20 cellular contexts compared by ENCODE assay signal in the genomic region with DNA sequence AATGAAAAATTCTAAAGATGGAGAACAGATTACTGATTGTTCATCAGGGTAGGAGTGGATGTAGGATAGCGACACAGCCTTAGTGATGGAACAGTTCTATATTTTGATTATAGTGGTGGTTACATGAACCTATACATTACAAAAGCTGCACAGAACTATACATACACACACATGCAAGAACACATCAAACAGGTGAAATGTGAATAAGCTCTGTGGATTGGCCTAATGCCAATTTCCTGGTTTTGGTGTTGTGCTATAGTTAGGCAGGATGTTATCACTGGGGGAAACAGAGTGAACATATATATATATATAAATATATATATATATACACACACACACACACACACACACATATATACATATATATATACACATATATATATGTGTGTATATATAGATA.
DNase-seq lines count a peak whose midpoint lies in the region; ATAC-seq and TF ChIP-seq lines count a peak whose summit lies in the region.
"Had no signal": no experiment of that assay in that cellular context is flagged by ENCODE, and none has a peak within 500 bp of the region (broad histone marks: within the 10 kb centered on the region; RNA-seq: fewer than 3 reads in every experiment).

No MANE protein-coding gene starts in this region.

- H3K4me3 ChIP-seq in Jurkat, Clone E6-1 (ENCODE audit: low read length): no peak overlapping the region
- H3K4me3 ChIP-seq in naive thymus-derived CD4-positive, alpha-beta T cell (ENCODE audit: low read length): no peak overlapping the region
- no peak overlapping the region for H3K4me3 ChIP-seq in PC-9
- H3K4me3 ChIP-seq: GM23248, SJSA1 had no signal

- CTCF ChIA-PET in activated CD4-positive, alpha-beta T cell treated with anti-CD3 and anti-CD28 coated beads for 36 hours (lab: Charles Lee): interaction anchor here (0.6 to 1.5 kb wide), 3 partner anchors 10 to 375 kb away, joined by 3 to 7 read pairs (median 6); no protein-coding TSS in a partner anchor
- CTCF ChIA-PET in naive thymus-derived CD4-positive, alpha-beta T cell (lab: Charles Lee): interaction anchor here (0.6 to 1.5 kb wide), 4 partner anchors 334 to 611 kb away, joined by 3 to 5 read pairs (median 3); no protein-coding TSS in a partner anchor
- CTCF ChIA-PET in PC-9 (lab: Charles Lee): no interaction called here

- no peak overlapping the region for H3K4me3 Mint-ChIP-seq in activated CD4-positive, alpha-beta T cell treated with anti-CD3 and anti-CD28 coated beads for 36 hours
- H3K4me3 Mint-ChIP-seq in naive thymus-derived CD4-positive, alpha-beta T cell: no peak overlapping the region
- H3K4me3 Mint-ChIP-seq: B cell had no signal

- no peaks in the 10 kb centered on the region for H3F3A ChIP-seq in PC-9 (ENCODE audit: insufficient read depth, low read depth)

- no peak overlapping the region for H3K27ac Mint-ChIP-seq in activated CD4-positive, alpha-beta T cell treated with anti-CD3 and anti-CD28 coated beads for 36 hours
- no peak overlapping the region for H3K27ac Mint-ChIP-seq in naive thymus-derived CD4-positive, alpha-beta T cell
- H3K27ac Mint-ChIP-seq: B cell had no signal

- no peaks in the 10 kb centered on the region for H3K36me3 ChIP-seq in naive thymus-derived CD4-positive, alpha-beta T cell (ENCODE audit: control insufficient read depth in 2 of 3, insufficient read depth in 3 of 3, low read length in 3 of 3)
- H3K36me3 ChIP-seq in PC-9 (ENCODE audit: low read depth): no peaks in the 10 kb centered on the region

- H3K4me2 ChIP-seq in PC-9: no peak overlapping the region

- H3K36me3 Mint-ChIP-seq in activated CD4-positive, alpha-beta T cell treated with anti-CD3 and anti-CD28 coated beads for 36 hours (ENCODE audit: low read depth): no peaks in the 10 kb centered on the region
- H3K36me3 Mint-ChIP-seq in naive thymus-derived CD4-positive, alpha-beta T cell: no peaks in the 10 kb centered on the region

- H3K9me3 ChIP-seq in naive thymus-derived CD4-positive, alpha-beta T cell (ENCODE audit: control insufficient read depth in 2 of 3, low read length in 3 of 3): no peaks in the 10 kb centered on the region
- H3K9me3 ChIP-seq in PC-9 (ENCODE audit: insufficient read depth, low read depth): no peaks in the 10 kb centered on the region

- no peaks in the 10 kb centered on the region for H3K27me3 ChIP-seq in naive thymus-derived CD4-positive, alpha-beta T cell (ENCODE audit: control insufficient read depth in 2 of 2, insufficient read depth in 2 of 2, low read length in 2 of 2)
- H3K27me3 ChIP-seq in PC-9 (ENCODE audit: insufficient read depth, low read depth): no peaks in the 10 kb centered on the region
- H3K27me3 ChIP-seq: SJSA1 had no signal

- no peaks in the 10 kb centered on the region for H3K79me2 ChIP-seq in PC-9 (ENCODE audit: low read depth)

- no peak overlapping the region for H2AFZ ChIP-seq in PC-9
- H2AFZ ChIP-seq: GM23248 had no signal

- no peaks in the 10 kb centered on the region for H3K9me2 ChIP-seq in PC-9 (ENCODE audit: insufficient read depth)

- no TSS peak for BruUV-seq in PC-9 (replicated peaks; lab: Mats Ljungman, UMichigan)

- DNase-seq in activated CD4-positive, alpha-beta T cell treated with anti-CD3 and anti-CD28 coated beads for 36 hours: no peak
- DNase-seq in activated CD4-positive, alpha-beta T cell treated with anti-CD3 and anti-CD28 coated beads, Interleukin-2, amount 50 U/mL, for 4 hours: no peak
- DNase-seq in Jurkat, Clone E6-1 (ENCODE audit: low read depth, low spot score): peak; percentile 65
- DNase-seq in RPMI8226 (peak; percentile 21), PC-9 (no peak), UCSD-AML1 (lab: John Stamatoyannopoulos, UW; ENCODE audit: unreplicated experiment) (no peak)
- peak in 4 of 9 donors; percentile 25 to 62 (median 51) for DNase-seq in naive thymus-derived CD4-positive, alpha-beta T cell
- DNase-seq: Calu3, GM23248, H7, Karpas-422, NCI-H1105, NCI-H1436 treated with DMSO at 0.1 percent for 48 hours, NCI-H187 treated with DMSO at 0.1 percent for 48 hours, NCI-H2227 treated with DMSO at 0.1 percent for 48 hours, NCI-H526 treated with DMSO at 0.1 percent for 48 hours, Right ventricle myocardium superior had no signal

- no peaks in the 10 kb centered on the region for H3K4me1 ChIP-seq in naive thymus-derived CD4-positive, alpha-beta T cell (ENCODE audit: control insufficient read depth in 2 of 2, insufficient read depth in 2 of 2, low read length in 2 of 2)
- H3K4me1 ChIP-seq in PC-9 (replicated peaks; ENCODE audit: insufficient read depth): no peaks in the 10 kb centered on the region
- H3K4me1 ChIP-seq: SJSA1 had no signal

- no peaks in the 10 kb centered on the region for H3K4me1 Mint-ChIP-seq in activated CD4-positive, alpha-beta T cell treated with anti-CD3 and anti-CD28 coated beads for 36 hours
- H3K4me1 Mint-ChIP-seq in naive thymus-derived CD4-positive, alpha-beta T cell: peaks cover 0 to 5% (median 0%) of the 10 kb centered on the region in 7 donors
- H3K4me1 Mint-ChIP-seq: B cell had no signal

- intact Hi-C loops in activated CD4-positive, alpha-beta T cell treated with anti-CD3 and anti-CD28 coated beads for 36 hours (cut with DNase I, micrococcal nuclease): no loop called here
- intact Hi-C loops in naive thymus-derived CD4-positive, alpha-beta T cell (cut with micrococcal nuclease): no loop called here
- intact Hi-C loops in PC-9 (cut with micrococcal nuclease; ENCODE audit: unreplicated experiment): no loop called here

- POLR2A ChIA-PET in activated CD4-positive, alpha-beta T cell treated with anti-CD3 and anti-CD28 coated beads for 36 hours (lab: Charles Lee): no interaction called here
- POLR2A ChIA-PET in naive thymus-derived CD4-positive, alpha-beta T cell (lab: Charles Lee): interaction anchor here (0.6 to 0.9 kb wide), 2 partner anchors 236 to 380 kb away, joined by 3 read pairs; a partner anchor contains a TSS
- POLR2A ChIA-PET in PC-9 (lab: Charles Lee; ENCODE audit: unreplicated experiment): interaction anchor here (0.6 to 0.7 kb wide), 2 partner anchors 605 to 612 kb away, joined by 5 read pairs; no protein-coding TSS in a partner anchor

- TF ChIP-seq CTCF in PC-9 (conservative IDR thresholded peaks at IDR 0.05): no peak

- no peaks in the 10 kb centered on the region for H4K20me1 ChIP-seq in PC-9 (ENCODE audit: insufficient read depth)

- H3K27me3 Mint-ChIP-seq in activated CD4-positive, alpha-beta T cell treated with anti-CD3 and anti-CD28 coated beads for 36 hours: no peaks in the 10 kb centered on the region
- peaks cover 0 to 3% (median 0%) of the 10 kb centered on the region in 5 donors for H3K27me3 Mint-ChIP-seq in naive thymus-derived CD4-positive, alpha-beta T cell

- no peak overlapping the region for H3K27ac ChIP-seq in naive thymus-derived CD4-positive, alpha-beta T cell (ENCODE audit: low read depth, low read length)
- H3K27ac ChIP-seq in PC-9: no peak overlapping the region
- H3K27ac ChIP-seq: C4-2B, GM23248, SJSA1 had no signal

- peak; percentile 55 for ATAC-seq in activated CD4-positive, alpha-beta T cell treated with anti-CD3 and anti-CD28 coated beads for 36 hours
- peak; percentile 32 for ATAC-seq in naive thymus-derived CD4-positive, alpha-beta T cell

- no peaks in the 10 kb centered on the region for H3K9me3 Mint-ChIP-seq in activated CD4-positive, alpha-beta T cell treated with anti-CD3 and anti-CD28 coated beads for 36 hours (ENCODE audit: low read depth)
- no peaks in the 10 kb centered on the region for H3K9me3 Mint-ChIP-seq in naive thymus-derived CD4-positive, alpha-beta T cell

Comparison
In these comparisons a context has a peak if more than half of its experiments do, and no peak if none do; other contexts are left out.
1. DNase-seq: peak in Jurkat, Clone E6-1 (single experiment) and RPMI8226 (single experiment); none in activated CD4-positive, alpha-beta T cell treated with anti-CD3 and anti-CD28 coated beads for 36 hours (single experiment), activated CD4-positive, alpha-beta T cell treated with anti-CD3 and anti-CD28 coated beads, Interleukin-2, amount 50 U/mL, for 4 hours (0 of 2), PC-9 (0 of 2) and UCSD-AML1 (single experiment).